Comparison of ENCODE assay signal across 8 cellular contexts in the genomic region with DNA sequence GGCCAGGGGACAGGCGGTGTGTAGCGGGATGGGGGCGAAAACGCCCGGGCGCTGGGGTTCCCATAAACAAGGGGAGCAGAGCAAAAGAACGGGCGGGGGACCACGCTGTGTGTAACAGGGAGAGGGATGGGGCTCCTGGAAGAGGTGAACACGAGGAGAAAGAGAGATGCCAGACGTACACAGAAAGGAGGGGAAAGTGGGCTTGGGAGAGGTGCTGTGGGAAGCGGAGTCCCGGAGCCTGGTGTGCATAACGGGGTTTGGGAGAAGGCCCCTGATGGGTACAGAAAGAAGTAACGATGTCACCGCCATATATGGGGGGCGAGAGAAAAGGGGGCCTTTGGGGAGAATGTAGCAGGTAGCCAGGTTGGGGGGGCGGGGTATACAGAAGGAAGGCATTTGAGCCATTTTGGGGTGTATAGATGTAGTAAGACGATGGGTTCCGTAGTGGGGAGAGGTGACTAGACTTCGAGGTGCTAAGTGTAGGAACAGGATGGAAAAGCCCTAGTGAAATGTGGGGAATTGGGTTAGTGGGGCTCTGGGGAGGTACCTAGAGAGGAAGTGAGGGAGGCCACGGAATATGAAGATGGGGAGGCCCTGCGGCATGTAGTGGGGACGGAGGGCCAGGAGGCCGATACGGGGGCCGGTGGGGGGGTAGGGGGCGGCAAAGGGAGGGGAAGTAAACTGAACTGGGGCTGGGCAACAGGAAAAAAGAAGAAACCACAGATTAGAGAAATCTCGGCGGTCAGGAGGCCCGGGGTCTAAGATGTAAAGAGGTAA. TPM values are rescaled to one million over a fixed set of nuclear protein-coding genes. Genes with fewer than 3 reads are reported as not detected.
DNase-seq lines count a peak whose midpoint lies in the region; ATAC-seq and TF ChIP-seq lines count a peak whose summit lies in the region.

No MANE protein-coding gene starts in this region.

- peaks cover 60% of the 10 kb centered on the region for H3K4me1 Mint-ChIP-seq in chondrocyte (ENCODE audit: low read depth)
- peaks cover 45% of the 10 kb centered on the region for H3K4me1 Mint-ChIP-seq in memory B cell

- WGBS in thyroid gland, 2 donors = 1% methylated on average over 31 of the region's 31 CpGs

- TF ChIP-seq POLR2A in thyroid gland (IDR thresholded peaks at IDR 0.05) = no peak

- intact Hi-C loops in thyroid gland (cut with DNase I) = no loop called here

- H3K4me3 Mint-ChIP-seq in chondrocyte (ENCODE audit: unreplicated experiment) (peak overlapping the region; percentile 84), memory B cell (peak overlapping the region; percentile 95)

- H3K27me3 ChIP-seq in thyroid gland = no peaks in the 10 kb centered on the region

- H3K27ac Mint-ChIP-seq in chondrocyte (ENCODE audit: unreplicated experiment) = peak overlapping the region; percentile 84
- peak overlapping the region; percentile 87 for H3K27ac Mint-ChIP-seq in memory B cell

- H3K27me3 Mint-ChIP-seq in chondrocyte (ENCODE audit: low read depth) = no peaks in the 10 kb centered on the region
- no peaks in the 10 kb centered on the region for H3K27me3 Mint-ChIP-seq in memory B cell

- H3K4me3 ChIP-seq in thyroid gland (replicated peaks in 1 of 3) = peak overlapping the region; percentile 40 to 84 (median 61)

- peak overlapping the region; percentile 97 for H3K27ac ChIP-seq in 22Rv1
- peak overlapping the region; percentile 86 to 96 (median 91) for H3K27ac ChIP-seq in thyroid gland

- H3K9me3 ChIP-seq in thyroid gland = no peaks in the 10 kb centered on the region

- H3K36me3 Mint-ChIP-seq in chondrocyte (ENCODE audit: low read depth) (peaks cover 9% of the 10 kb centered on the region), memory B cell (peaks cover 10% of the 10 kb centered on the region)

- ATAC-seq in GM18511 (IDR thresholded peaks at IDR 0.05; ENCODE audit: unreplicated experiment) = peak; percentile 3
- ATAC-seq in memory B cell (ENCODE audit: low read depth) = no peak
- no peak for ATAC-seq in HG03108 (IDR thresholded peaks at IDR 0.05; ENCODE audit: unreplicated experiment)
- no peak for ATAC-seq in left lobe of liver

- H3K9me3 Mint-ChIP-seq in chondrocyte (ENCODE audit: low read depth) = no peaks in the 10 kb centered on the region
- H3K9me3 Mint-ChIP-seq in memory B cell = peaks cover 2% of the 10 kb centered on the region

- H3K36me3 ChIP-seq in thyroid gland = peaks cover 0 to 5% of the 10 kb centered on the region in 2 donors

- peak; percentile 64 for DNase-seq in RKO (ENCODE audit: low spot score)
- DNase-seq in chondrocyte (ENCODE audit: low spot score) = no peak
- no peak for DNase-seq in memory B cell (ENCODE audit: low spot score in 2 of 2)
- no peak for DNase-seq in thyroid gland
- DNase-seq in left lobe of liver (ENCODE audit: low spot score) = no peak

- peaks cover 33 to 46% of the 10 kb centered on the region in 2 donors for H3K4me1 ChIP-seq in thyroid gland

- TF ChIP-seq CTCF in 22Rv1 (IDR thresholded peaks at IDR 0.05) (no peak), chondrocyte (IDR thresholded peaks at IDR 0.05) (no peak), thyroid gland (IDR thresholded peaks at IDR 0.05) (no peak)

RNA-seq across cellular contexts. Expression of gene ZNF580, which starts 0.8 kb away (rescaled TPM):
- total RNA-seq in chondrocyte (42.3 to 59.8 TPM (median 45.0 TPM) in 3 replicates), thyroid gland (10 to 100 TPM; 29.9 to 61.1 (median 44.8) TPM), left lobe of liver (7.5 TPM)

RNA-seq across cellular contexts. Expression of gene ZNF581, which starts 1.9 kb away (rescaled TPM):
- total RNA-seq in chondrocyte = 20.8 to 24.7 TPM (median 24.2 TPM) in 3 replicates
- 10 to 100 TPM; 11.1 to 23.9 (median 15.8) TPM for total RNA-seq in thyroid gland
- total RNA-seq in left lobe of liver = 6.1 TPM

RNA-seq across cellular contexts. Expression of gene CCDC106, which starts 6.4 kb away (rescaled TPM):
- total RNA-seq in chondrocyte (20.9 to 26.5 TPM (median 23.5 TPM) in 3 replicates), thyroid gland (10 to 100 TPM; 11.2 to 23.2 (median 20.7) TPM), left lobe of liver (13.5 TPM)

RNA-seq across cellular contexts. Expression of gene U2AF2, which starts 13.3 kb away (rescaled TPM):
- total RNA-seq in chondrocyte = 119 to 137 TPM (median 129 TPM) in 3 replicates
- 100 to 1,000 TPM in 1 of 4 donors, 10 to 100 TPM in 3; 68.4 to 115 (median 85.7) TPM for total RNA-seq in thyroid gland
- total RNA-seq in left lobe of liver = 61.7 TPM

RNA-seq across cellular contexts. Expression of gene ZNF784, which starts 17.2 kb away (rescaled TPM):
- total RNA-seq in chondrocyte (6.1 to 7.9 TPM (median 6.4 TPM) in 3 replicates), thyroid gland (10 to 100 TPM in 1 of 4 donors, 1 to 10 TPM in 3; 5.1 to 10.0 (median 8.7) TPM), left lobe of liver (5.3 TPM)
